Comparison of ENCODE assay signal across 12 cellular contexts in genomic region chr1:3890389-3891328, GRCh38. TPM values are rescaled to one million over a fixed set of nuclear protein-coding genes. Genes with fewer than 3 reads are reported as not detected.
DNase-seq lines count a peak whose midpoint lies in the region; ATAC-seq and TF ChIP-seq lines count a peak whose summit lies in the region.
"Had no signal": no experiment of that assay in that cellular context is flagged by ENCODE, and none has a peak within 500 bp of the region (broad histone marks: within the 10 kb centered on the region; RNA-seq: fewer than 3 reads in every experiment).

No MANE protein-coding gene starts in this region.

- no peaks in the 10 kb centered on the region for H3K9me2 ChIP-seq in GM23338 (ENCODE audit: insufficient read depth)

- intact Hi-C loops in activated CD4-positive, alpha-beta memory T cell treated with anti-CD3 and anti-CD28 coated beads for 36 hours (cut with micrococcal nuclease) = loop anchor here (1.0 kb wide), 1 partner anchor 10 kb away; the partner anchor contains the start of gene C1orf174

- H3K9me3 ChIP-seq in CD8-positive, alpha-beta memory T cell (ENCODE audit: low read length) = no peaks in the 10 kb centered on the region
- no peaks in the 10 kb centered on the region for H3K9me3 ChIP-seq in muscle layer of duodenum (ENCODE audit: control insufficient read depth in 1 of 2, low read length in 2 of 2)
- H3K9me3 ChIP-seq: sigmoid colon had no signal

- POLR2A ChIA-PET in CD8-positive, alpha-beta memory T cell (lab: Charles Lee) = interaction anchor here (2.5 kb wide), 1 partner anchor 9 kb away, joined by 14 read pairs; the partner anchor contains the start of gene C1orf174
- POLR2A ChIA-PET in activated CD4-positive, alpha-beta memory T cell treated with anti-CD3 and anti-CD28 coated beads for 36 hours (lab: Charles Lee) = interaction anchor here (1.0 kb wide), 1 partner anchor 103 kb away, joined by 3 read pairs; no protein-coding TSS in a partner anchor

- peak in 2 of 5 donors; percentile 41 to 49 for DNase-seq in CD8-positive, alpha-beta memory T cell
- DNase-seq in GM23338 (ENCODE audit: low spot score) (no peak), cerebellum (ENCODE audit: low spot score) (no peak)
- DNase-seq in activated CD4-positive, alpha-beta memory T cell treated with anti-CD3 and anti-CD28 coated beads for 36 hours = peak; percentile 38
- DNase-seq: DMS 273 treated with DMSO at 0.1 percent for 48 hours, NCI-H526 treated with DMSO at 0.1 percent for 48 hours, sigmoid colon had no signal

- no peak overlapping the region for H2AFZ ChIP-seq in GM23338

- H3K36me3 ChIP-seq in CD8-positive, alpha-beta memory T cell (ENCODE audit: insufficient read depth, low read length) = peaks cover 26% of the 10 kb centered on the region
- peaks cover 12% of the 10 kb centered on the region for H3K36me3 ChIP-seq in GM23338 (ENCODE audit: insufficient read depth)
- peaks cover 16 to 49% of the 10 kb centered on the region in 2 donors for H3K36me3 ChIP-seq in muscle layer of duodenum (ENCODE audit: control insufficient read depth in 1 of 2, insufficient read depth in 2 of 2, low read length in 2 of 2)

- H3K36me3 Mint-ChIP-seq in CD8-positive, alpha-beta memory T cell = peaks cover 0 to 65% (median 16%) of the 10 kb centered on the region in 3 donors
- H3K36me3 Mint-ChIP-seq in GM23338 (ENCODE audit: low read depth) = peaks cover 30% of the 10 kb centered on the region; the same call in 2 of the 3 replicates
- peaks cover 40% of the 10 kb centered on the region for H3K36me3 Mint-ChIP-seq in activated CD4-positive, alpha-beta memory T cell treated with anti-CD3 and anti-CD28 coated beads for 36 hours

- peak overlapping the region; percentile 84 to 97 (median 92) for H3K27ac Mint-ChIP-seq in CD8-positive, alpha-beta memory T cell
- no peak overlapping the region for H3K27ac Mint-ChIP-seq in GM23338
- H3K27ac Mint-ChIP-seq in activated CD4-positive, alpha-beta memory T cell treated with anti-CD3 and anti-CD28 coated beads for 36 hours = peak overlapping the region; percentile 79

- H3K4me1 Mint-ChIP-seq in CD8-positive, alpha-beta memory T cell = peaks cover 19 to 43% (median 24%) of the 10 kb centered on the region in 3 donors
- no peaks in the 10 kb centered on the region for H3K4me1 Mint-ChIP-seq in GM23338
- peaks cover 29% of the 10 kb centered on the region for H3K4me1 Mint-ChIP-seq in activated CD4-positive, alpha-beta memory T cell treated with anti-CD3 and anti-CD28 coated beads for 36 hours (ENCODE audit: low read depth)

- no peaks in the 10 kb centered on the region for H3K9me3 Mint-ChIP-seq in CD8-positive, alpha-beta memory T cell
- no peaks in the 10 kb centered on the region; the same call in 2 of the 3 replicates for H3K9me3 Mint-ChIP-seq in GM23338
- H3K9me3 Mint-ChIP-seq in activated CD4-positive, alpha-beta memory T cell treated with anti-CD3 and anti-CD28 coated beads for 36 hours = no peaks in the 10 kb centered on the region
- H3K9me3 Mint-ChIP-seq: activated T-helper 1 cell treated with anti-CD3 and anti-CD28 coated beads, Interleukin-12 subunit alpha, Interleukin-12 subunit beta, Interleukin-2, Interleukin-4 antibody, amounts not matched to agents 30 ng/mL and 10 ng/mL and 1 ng/mL, durations not matched to agents 14 hours and 24 hours and 36 hours had no signal

- no peaks in the 10 kb centered on the region for H3F3A ChIP-seq in GM23338 (replicated peaks; ENCODE audit: low read depth)

- H3K4me3 Mint-ChIP-seq in CD8-positive, alpha-beta memory T cell = peak overlapping the region; percentile 70 to 89 (median 78)
- no peak overlapping the region for H3K4me3 Mint-ChIP-seq in GM23338
- H3K4me3 Mint-ChIP-seq in activated CD4-positive, alpha-beta memory T cell treated with anti-CD3 and anti-CD28 coated beads for 36 hours = no peak overlapping the region
- H3K4me3 Mint-ChIP-seq: activated T-helper 1 cell treated with anti-CD3 and anti-CD28 coated beads, Interleukin-12 subunit alpha, Interleukin-12 subunit beta, Interleukin-2, Interleukin-4 antibody, amounts not matched to agents 30 ng/mL and 10 ng/mL and 1 ng/mL, durations not matched to agents 14 hours and 24 hours and 36 hours had no signal

- no peaks in the 10 kb centered on the region for H3K27me3 Mint-ChIP-seq in CD8-positive, alpha-beta memory T cell
- peaks cover 6% of the 10 kb centered on the region for H3K27me3 Mint-ChIP-seq in GM23338 (ENCODE audit: insufficient read depth, low read depth, poor library complexity)
- H3K27me3 Mint-ChIP-seq in activated CD4-positive, alpha-beta memory T cell treated with anti-CD3 and anti-CD28 coated beads for 36 hours = no peaks in the 10 kb centered on the region

- H4K20me1 ChIP-seq in GM23338 (replicated peaks; ENCODE audit: insufficient read depth) = peaks cover 8% of the 10 kb centered on the region; the same call in 1 of the 2 replicates

- no peak for ATAC-seq in GM23338
- ATAC-seq in GM18909 (IDR thresholded peaks at IDR 0.05; ENCODE audit: poor library complexity, unreplicated experiment) = no peak
- no peak for ATAC-seq in GM21576 (IDR thresholded peaks at IDR 0.05; ENCODE audit: unreplicated experiment)
- ATAC-seq in HG03097 (IDR thresholded peaks at IDR 0.05; ENCODE audit: low FRiP score, unreplicated experiment) = no peak

- H3K79me2 ChIP-seq in GM23338 (replicated peaks; ENCODE audit: insufficient read depth) = peaks cover 28% of the 10 kb centered on the region

- CTCF ChIA-PET in CD8-positive, alpha-beta memory T cell (lab: Charles Lee) = interaction anchor here (1.1 kb wide), 2 partner anchors 10 to 12 kb away, joined by 3 to 4 read pairs; no protein-coding TSS in a partner anchor
- CTCF ChIA-PET in activated CD4-positive, alpha-beta memory T cell treated with anti-CD3 and anti-CD28 coated beads for 36 hours (lab: Charles Lee) = interaction anchor here (0.6 to 2.0 kb wide), 2 partner anchors 10 to 16 kb away, joined by 3 to 13 read pairs; partner anchors contain the start of gene C1orf174

- H3K27ac ChIP-seq in CD8-positive, alpha-beta memory T cell (ENCODE audit: low read depth, low read length) = peak overlapping the region; percentile 20
- no peak overlapping the region for H3K27ac ChIP-seq in GM23338 (ENCODE audit: low read depth)
- peak overlapping the region; percentile 43 for H3K27ac ChIP-seq in muscle layer of duodenum (ENCODE audit: low read length)

- peaks cover 8% of the 10 kb centered on the region for H3K4me1 ChIP-seq in CD8-positive, alpha-beta memory T cell (ENCODE audit: insufficient read depth, low read length)
- H3K4me1 ChIP-seq in GM23338 (ENCODE audit: insufficient read depth) (no peaks in the 10 kb centered on the region), muscle layer of duodenum (ENCODE audit: control insufficient read depth in 1 of 2, insufficient read depth in 2 of 2, low read length in 2 of 2) (peaks cover 3 to 6% of the 10 kb centered on the region in 2 donors)

- H3K27me3 ChIP-seq in CD8-positive, alpha-beta memory T cell (ENCODE audit: insufficient read depth, low read length, poor library complexity, severe bottlenecking) = no peaks in the 10 kb centered on the region
- no peaks in the 10 kb centered on the region for H3K27me3 ChIP-seq in GM23338 (ENCODE audit: insufficient read depth)
- no peaks in the 10 kb centered on the region for H3K27me3 ChIP-seq in muscle layer of duodenum (ENCODE audit: low read depth, low read length)
- H3K27me3 ChIP-seq: sigmoid colon had no signal

- no peak overlapping the region for H3K4me3 ChIP-seq in CD8-positive, alpha-beta memory T cell (ENCODE audit: low read length)
- no peak overlapping the region for H3K4me3 ChIP-seq in GM23338
- peak overlapping the region in 1 of 2 donors; percentile 1 for H3K4me3 ChIP-seq in muscle layer of duodenum (ENCODE audit: low read depth in 1 of 2, low read length in 2 of 2)
- H3K4me3 ChIP-seq: sigmoid colon had no signal

- H3K4me2 ChIP-seq in GM23338 = no peak overlapping the region

- no peak for TF ChIP-seq CTCF in GM23338 (conservative IDR thresholded peaks at IDR 0.05; ENCODE audit: low read depth in 2 of 2)

TF ChIP-seq in GM23338, 12 proteins besides CTCF, POLR2A, EP300 and RAD21:
- TF ChIP-seq CREB1 (CRISPR knock-in tag; IDR thresholded peaks at IDR 0.05; ENCODE audit: low read depth) = no peak
- peak; percentile 35 for TF ChIP-seq EZH2phosphoT487 (IDR thresholded peaks at IDR 0.05; ENCODE audit: unreplicated experiment)

RNA-seq across cellular contexts. Expression of gene C1orf174, which starts 9.4 kb away (rescaled TPM):
- total RNA-seq in CD8-positive, alpha-beta memory T cell = 10 to 100 TPM; 49.7 to 51.8 TPM
- polyA plus RNA-seq in CD8-positive, alpha-beta memory T cell = 31.1 TPM
- 28.7 and 30.8 TPM in 2 replicates for total RNA-seq in GM23338 (2014; rRNA removed; shearing (Covaris generic))
- polyA plus RNA-seq in GM23338 (2016; fragmentation: Nextera tagmentation; extraction: Ambion mirVana) = 26.3 and 28.5 TPM in 2 replicates
- total RNA-seq in activated CD4-positive, alpha-beta memory T cell treated with anti-CD3 and anti-CD28 coated beads for 36 hours = 10 to 100 TPM; 32.8 to 33.5 TPM
- 16.1 TPM for total RNA-seq in cerebellum

RNA-seq across cellular contexts. Expression of gene DFFB, which starts 33.4 kb away (rescaled TPM):
- 10 to 100 TPM; 10.9 to 14.6 TPM for total RNA-seq in CD8-positive, alpha-beta memory T cell
- polyA plus RNA-seq in CD8-positive, alpha-beta memory T cell = 8.3 TPM
- total RNA-seq in GM23338 (2014; rRNA removed; shearing (Covaris generic)) = 12.6 and 18.1 TPM in 2 replicates
- 4.4 and 6.5 TPM in 2 replicates for polyA plus RNA-seq in GM23338 (2016; fragmentation: Nextera tagmentation; extraction: Ambion mirVana)
- total RNA-seq in activated CD4-positive, alpha-beta memory T cell treated with anti-CD3 and anti-CD28 coated beads for 36 hours = 1 to 10 TPM; 7.5 to 8.3 TPM
- total RNA-seq in cerebellum = 7.2 TPM

RNA-seq across cellular contexts. Expression of gene CEP104, which starts 33.6 kb away (rescaled TPM):
- total RNA-seq in CD8-positive, alpha-beta memory T cell = 10 to 100 TPM; 45.0 to 47.0 TPM
- 29.4 TPM for polyA plus RNA-seq in CD8-positive, alpha-beta memory T cell
- total RNA-seq in GM23338 (2014; rRNA removed; shearing (Covaris generic)) = 17.7 and 32.2 TPM in 2 replicates
- polyA plus RNA-seq in GM23338 (2016; fragmentation: Nextera tagmentation; extraction: Ambion mirVana) = 20.5 and 21.1 TPM in 2 replicates
- 10 to 100 TPM; 29.0 to 32.8 TPM for total RNA-seq in activated CD4-positive, alpha-beta memory T cell treated with anti-CD3 and anti-CD28 coated beads for 36 hours
- 31.0 TPM for total RNA-seq in cerebellum

Comparison
In these comparisons a context has a peak if more than half of its experiments do, and no peak if none do; other contexts are left out.
1. H3K4me3 Mint-ChIP-seq: peak in CD8-positive, alpha-beta memory T cell (7 of 7); none in GM23338 (single experiment) and activated CD4-positive, alpha-beta memory T cell treated with anti-CD3 and anti-CD28 coated beads for 36 hours (single experiment).